ENCODE assay signal across 21 cellular contexts in the genomic region with DNA sequence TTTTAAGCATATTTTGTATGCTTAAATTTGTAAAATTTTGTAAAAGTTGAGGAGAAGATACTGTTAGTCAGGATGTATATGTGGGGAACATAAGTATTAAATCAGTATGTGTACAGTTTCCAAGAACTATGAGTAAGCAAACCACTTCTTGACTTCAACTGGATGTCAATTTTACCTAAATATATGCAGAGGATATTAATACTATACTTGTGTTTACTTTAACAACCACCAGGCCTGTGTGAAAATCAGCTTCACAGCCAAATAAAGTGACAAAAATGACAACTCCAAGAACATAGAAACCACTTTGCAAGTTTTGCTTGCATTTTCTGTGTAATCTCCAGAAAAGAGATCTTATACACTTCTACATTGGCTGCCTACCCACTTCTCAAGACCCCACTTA.
"Had no signal": no experiment of that assay in that cellular context is flagged by ENCODE, and none has a peak within 500 bp of the region (broad histone marks: within the 10 kb centered on the region; RNA-seq: fewer than 3 reads in every experiment).

No MANE protein-coding gene starts in this region.

- H3K9me3 ChIP-seq: MG63, SJSA1 had no signal

- H3K27ac ChIP-seq: SJSA1, SK-N-MC had no signal

- H3K27me3 ChIP-seq: SJSA1 had no signal

- H3K4me3 ChIP-seq: MG63, SJSA1, SK-N-MC had no signal

- ATAC-seq: HepG2 had no signal

- H3K4me1 ChIP-seq: SJSA1 had no signal

- DNase-seq: IMR-90, Karpas-422, KG1, MG63, NCI-H1092 treated with DMSO at 0.1 percent for 48 hours, NCI-H1436, NCI-H187, NCI-H2029, NCI-H2081 treated with DMSO at 0.1 percent for 48 hours, NCI-H2171, NCI-H226, NCI-H446, NCI-H510A, NCI-H524 treated with DMSO at 0.1 percent for 48 hours, NCI-H69, Right ventricle myocardium superior, RPMI8226, SIG-M5 had no signal

- H3K36me3 ChIP-seq: MG63, SJSA1 had no signal
